In the genomic region with DNA sequence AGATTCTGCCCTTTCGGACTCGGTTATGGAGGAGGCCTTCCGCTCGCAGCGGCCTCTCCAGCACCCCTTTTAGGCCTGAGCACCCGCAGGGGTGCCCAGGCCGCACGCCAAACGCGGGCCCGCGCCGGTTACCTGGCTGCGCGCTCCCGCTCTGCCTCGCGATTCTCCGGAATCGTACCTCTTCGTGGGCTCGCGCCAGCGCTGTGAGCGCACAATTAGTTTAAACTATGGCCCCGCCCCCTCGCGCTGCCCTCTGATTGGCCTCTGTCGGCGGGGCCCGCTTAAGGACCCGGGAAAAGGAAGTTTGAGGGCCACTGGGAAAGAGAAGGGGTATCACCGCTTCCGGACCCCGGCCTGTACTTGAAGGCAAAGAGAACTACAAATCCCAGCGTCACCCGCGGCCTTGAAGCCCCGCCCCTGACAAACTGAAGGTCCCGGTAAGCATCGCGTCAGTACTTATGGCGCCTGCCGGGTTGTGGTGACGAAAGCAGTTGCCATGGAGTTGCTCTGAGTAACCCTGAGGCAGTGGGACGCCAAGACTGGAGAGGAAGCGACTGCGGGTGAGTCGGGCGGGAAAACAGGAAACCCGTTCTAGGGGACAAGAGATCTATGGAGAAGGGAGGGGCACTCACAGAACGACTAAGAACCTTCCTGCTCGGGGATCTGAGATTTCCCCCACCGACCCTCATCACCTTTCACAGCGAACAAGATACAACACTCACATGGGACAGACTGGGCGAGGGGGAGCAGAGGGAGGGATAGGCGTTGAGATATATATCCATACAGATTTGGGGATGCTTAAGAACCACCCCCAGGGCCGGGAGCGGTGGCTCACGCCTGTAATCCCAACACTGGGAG, we compare ENCODE assay signal across 8 cellular contexts. TPM values are rescaled to one million over a fixed set of nuclear protein-coding genes. Genes with fewer than 3 reads are reported as not detected.
DNase-seq lines count a peak whose midpoint lies in the region; ATAC-seq and TF ChIP-seq lines count a peak whose summit lies in the region.

A gene with protein sequence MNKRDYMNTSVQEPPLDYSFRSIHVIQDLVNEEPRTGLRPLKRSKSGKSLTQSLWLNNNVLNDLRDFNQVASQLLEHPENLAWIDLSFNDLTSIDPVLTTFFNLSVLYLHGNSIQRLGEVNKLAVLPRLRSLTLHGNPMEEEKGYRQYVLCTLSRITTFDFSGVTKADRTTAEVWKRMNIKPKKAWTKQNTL (plus strand): TSS at position 525 of the 858 bp plus-strand sequence. CDS start 8,234 bp downstream, outside the sequence.
A gene with protein sequence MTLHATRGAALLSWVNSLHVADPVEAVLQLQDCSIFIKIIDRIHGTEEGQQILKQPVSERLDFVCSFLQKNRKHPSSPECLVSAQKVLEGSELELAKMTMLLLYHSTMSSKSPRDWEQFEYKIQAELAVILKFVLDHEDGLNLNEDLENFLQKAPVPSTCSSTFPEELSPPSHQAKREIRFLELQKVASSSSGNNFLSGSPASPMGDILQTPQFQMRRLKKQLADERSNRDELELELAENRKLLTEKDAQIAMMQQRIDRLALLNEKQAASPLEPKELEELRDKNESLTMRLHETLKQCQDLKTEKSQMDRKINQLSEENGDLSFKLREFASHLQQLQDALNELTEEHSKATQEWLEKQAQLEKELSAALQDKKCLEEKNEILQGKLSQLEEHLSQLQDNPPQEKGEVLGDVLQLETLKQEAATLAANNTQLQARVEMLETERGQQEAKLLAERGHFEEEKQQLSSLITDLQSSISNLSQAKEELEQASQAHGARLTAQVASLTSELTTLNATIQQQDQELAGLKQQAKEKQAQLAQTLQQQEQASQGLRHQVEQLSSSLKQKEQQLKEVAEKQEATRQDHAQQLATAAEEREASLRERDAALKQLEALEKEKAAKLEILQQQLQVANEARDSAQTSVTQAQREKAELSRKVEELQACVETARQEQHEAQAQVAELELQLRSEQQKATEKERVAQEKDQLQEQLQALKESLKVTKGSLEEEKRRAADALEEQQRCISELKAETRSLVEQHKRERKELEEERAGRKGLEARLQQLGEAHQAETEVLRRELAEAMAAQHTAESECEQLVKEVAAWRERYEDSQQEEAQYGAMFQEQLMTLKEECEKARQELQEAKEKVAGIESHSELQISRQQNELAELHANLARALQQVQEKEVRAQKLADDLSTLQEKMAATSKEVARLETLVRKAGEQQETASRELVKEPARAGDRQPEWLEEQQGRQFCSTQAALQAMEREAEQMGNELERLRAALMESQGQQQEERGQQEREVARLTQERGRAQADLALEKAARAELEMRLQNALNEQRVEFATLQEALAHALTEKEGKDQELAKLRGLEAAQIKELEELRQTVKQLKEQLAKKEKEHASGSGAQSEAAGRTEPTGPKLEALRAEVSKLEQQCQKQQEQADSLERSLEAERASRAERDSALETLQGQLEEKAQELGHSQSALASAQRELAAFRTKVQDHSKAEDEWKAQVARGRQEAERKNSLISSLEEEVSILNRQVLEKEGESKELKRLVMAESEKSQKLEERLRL (N-terminal part only) (minus strand): TSS at position 217 of the 858 bp plus-strand sequence. CDS start 44,599 bp downstream, outside the sequence.

- peak; percentile 98 for ATAC-seq in lung (ENCODE audit: insufficient read depth, low FRiP score)

- peak; percentile 100 for DNase-seq in COLO668 (lab: John Stamatoyannopoulos, UW; ENCODE audit: unreplicated experiment)
- DNase-seq in GM20000 (ENCODE audit: low spot score): peak; percentile 91
- peak; percentile 99 for DNase-seq in HS-5 (ENCODE audit: low read depth)
- peak; percentile 95 for DNase-seq in NK-92 (lab: John Stamatoyannopoulos, UW; ENCODE audit: unreplicated experiment)
- DNase-seq in activated CD8-positive, alpha-beta memory T cell treated with anti-CD3 and anti-CD28 coated beads for 24 hours: peak; percentile 98
- peak; percentile 98 for DNase-seq in effector CD8-positive, alpha-beta T cell (lab: John Stamatoyannopoulos, UW)
- DNase-seq in lung (ENCODE audit: low spot score): peak; percentile 100
- DNase-seq in stimulated activated CD4-positive, alpha-beta T cell treated with anti-CD3 and anti-CD28 coated beads, TNF-alpha, amount 100 ng/mL, for 24 hours (ENCODE audit: low read depth in 3 of 3): peak; percentile 97 to 99 (median 99)

- H3K9me3 ChIP-seq in lung (ENCODE audit: control insufficient read depth in 2 of 2, insufficient read depth in 1 of 2, low read length in 1 of 2): no peaks in the 10 kb centered on the region

- peaks cover 0 to 4% of the 10 kb centered on the region in 2 donors for H3K4me1 ChIP-seq in lung (ENCODE audit: control insufficient read depth in 2 of 2, insufficient read depth in 2 of 2, low read length in 2 of 2)

- H3K27me3 ChIP-seq in lung (ENCODE audit: control insufficient read depth, insufficient read depth): no peaks in the 10 kb centered on the region

- TF ChIP-seq CTCF in GM20000 (IDR thresholded peaks at IDR 0.05; ENCODE audit: extremely low read depth, missing control alignments) (no peak), lung (IDR thresholded peaks at IDR 0.05; ENCODE audit: control extremely low read depth, extremely low read depth) (no peak)

- 0 to 1% methylated on average over 60 of the region's 60 CpGs for WGBS in lung, 2 donors

- H3K36me3 ChIP-seq in lung (ENCODE audit: control insufficient read depth in 2 of 2, insufficient read depth in 2 of 2, low read length in 2 of 2): peaks cover 0 to 2% of the 10 kb centered on the region in 2 donors

- H3K4me3 ChIP-seq in lung: peak within 1 kb of the TSS; percentile 67

- peak within 1 kb of the TSS; percentile 93 to 95 for H3K27ac ChIP-seq in lung (ENCODE audit: low read depth in 1 of 2, low read length in 1 of 2)

RNA-seq across cellular contexts. Expression of the first gene that starts in this region (rescaled TPM):
- 10 to 100 TPM; 28.7 to 29.6 TPM for total RNA-seq in lung
- 10 to 100 TPM; 10.4 to 10.9 TPM for polyA plus RNA-seq in lung

RNA-seq across cellular contexts. Expression of the second gene that starts in this region (rescaled TPM):
- total RNA-seq in lung: 100 to 1,000 TPM; 161 to 277 TPM
- 100 to 1,000 TPM in 1 of 2 donors, 10 to 100 TPM in 1; 79.9 to 166 TPM for polyA plus RNA-seq in lung

Comparison
In these comparisons a context has a peak if more than half of its experiments do, and no peak if none do; other contexts are left out.
1. Peak in every context shown above with its lines: DNase-seq, ATAC-seq, H3K4me3 ChIP-seq and H3K27ac ChIP-seq.